ENCODE assay signal across 16 cellular contexts in genomic region chr4:55216871-55217635, GRCh38.
DNase-seq lines count a peak whose midpoint lies in the region; ATAC-seq, FAIRE-seq and TF ChIP-seq lines count a peak whose summit lies in the region.
"Had no signal": no experiment of that assay in that cellular context is flagged by ENCODE, and none has a peak within 500 bp of the region (broad histone marks: within the 10 kb centered on the region; RNA-seq: fewer than 3 reads in every experiment).

No MANE protein-coding gene starts in this region.

- ATAC-seq in right cardiac atrium: no peak
- ATAC-seq in stimulated activated naive CD8-positive, alpha-beta T cell treated with anti-CD3 and anti-CD28 coated beads, Interleukin-15, amount 100 ng/mL, for 72 hours: no peak
- ATAC-seq in Right ventricle myocardium inferior: no peak
- ATAC-seq: activated T-cell treated with anti-CD3 and anti-CD28 coated beads, Interleukin-2, amount 50 U/mL, for 72 hours; lower lobe of right lung had no signal

- peak; percentile 89 for DNase-seq in DMS53 treated with DMSO at 0.1 percent for 48 hours (lab: John Stamatoyannopoulos, UW; ENCODE audit: unreplicated experiment)
- DNase-seq in NCI-H524 (lab: John Stamatoyannopoulos, UW): peak; percentile 89 to 93
- peak; percentile 32 for DNase-seq in choroid plexus epithelial cell (ENCODE audit: low read depth)
- no peak for DNase-seq in right cardiac atrium
- DNase-seq in H54 (ENCODE audit: insufficient read length, low spot score): no peak
- DNase-seq in stimulated activated naive CD8-positive, alpha-beta T cell treated with anti-CD3 and anti-CD28 coated beads, Interleukin-15, amount 100 ng/mL, for 72 hours: no peak
- DNase-seq in Right ventricle myocardium inferior (ENCODE audit: missing footprints): no peak
- DNase-seq: activated T-cell treated with anti-CD3 and anti-CD28 coated beads, Interleukin-2, amount 50 U/mL, for 72 hours; AML-193; DMS79; lower lobe of right lung; occipital lobe; T1000 had no signal

- WGBS in right cardiac atrium: 79% methylated on average over 4 of the region's 4 CpGs

- peaks cover 28% of the 10 kb centered on the region for H3K4me1 Mint-ChIP-seq in nephron
- H3K4me1 Mint-ChIP-seq in stimulated activated naive CD8-positive, alpha-beta T cell treated with anti-CD3 and anti-CD28 coated beads, Interleukin-15, amount 100 ng/mL, for 72 hours: no peaks in the 10 kb centered on the region

- H3K27me3 ChIP-seq in right cardiac atrium (ENCODE audit: control insufficient read depth, insufficient read depth): no peaks in the 10 kb centered on the region
- H3K27me3 ChIP-seq: esophagus muscularis mucosa had no signal

- no peaks in the 10 kb centered on the region for H3K36me3 Mint-ChIP-seq in nephron (ENCODE audit: low read depth)

- TF ChIP-seq CTCF in choroid plexus epithelial cell (conservative IDR thresholded peaks at IDR 0.05; ENCODE audit: low read depth, low read length) (no peak), nephron (IDR thresholded peaks at IDR 0.05; ENCODE audit: unreplicated experiment in 3 of 3) (no peak)

- H3K4me3 ChIP-seq in choroid plexus epithelial cell (ENCODE audit: low read depth, low read length) (no peak overlapping the region), right cardiac atrium (ENCODE audit: low read length) (no peak overlapping the region)
- H3K4me3 ChIP-seq: esophagus muscularis mucosa, lower lobe of right lung, thoracic aorta had no signal

- no peaks in the 10 kb centered on the region for H3K4me1 ChIP-seq in right cardiac atrium (ENCODE audit: control insufficient read depth, insufficient read depth, low read length)
- H3K4me1 ChIP-seq: esophagus muscularis mucosa had no signal

- no peak for TF ChIP-seq POLR2A in H54 (IDR thresholded peaks at IDR 0.05; ENCODE audit: low read depth, low read length)

- FAIRE-seq in H54 (lab: Jason Lieb, UNC): no peak

- intact Hi-C loops in right cardiac atrium (cut with DNase I): no loop called here
- intact Hi-C loops in Right ventricle myocardium inferior (cut with DNase I): no loop called here

- H3K27ac ChIP-seq in right cardiac atrium (ENCODE audit: low read length): no peak overlapping the region
- H3K27ac ChIP-seq: esophagus muscularis mucosa, lower lobe of right lung, thoracic aorta had no signal

- H3K27ac Mint-ChIP-seq in nephron: peak overlapping the region in 2 of 3 experiments; percentile 45 to 55
- H3K27ac Mint-ChIP-seq in stimulated activated naive CD8-positive, alpha-beta T cell treated with anti-CD3 and anti-CD28 coated beads, Interleukin-15, amount 100 ng/mL, for 72 hours: no peak overlapping the region
- H3K27ac Mint-ChIP-seq: activated T-cell treated with anti-CD3 and anti-CD28 coated beads, Interleukin-2, amount 50 U/mL, for 72 hours had no signal

- peaks cover 4% of the 10 kb centered on the region for H3K27me3 Mint-ChIP-seq in nephron (ENCODE audit: low read depth)
- peaks cover 11% of the 10 kb centered on the region for H3K27me3 Mint-ChIP-seq in stimulated activated naive CD8-positive, alpha-beta T cell treated with anti-CD3 and anti-CD28 coated beads, Interleukin-15, amount 100 ng/mL, for 72 hours

- H3K4me3 Mint-ChIP-seq in nephron: no peak overlapping the region
- no peak overlapping the region for H3K4me3 Mint-ChIP-seq in stimulated activated naive CD8-positive, alpha-beta T cell treated with anti-CD3 and anti-CD28 coated beads, Interleukin-15, amount 100 ng/mL, for 72 hours
- H3K4me3 Mint-ChIP-seq: activated T-cell treated with anti-CD3 and anti-CD28 coated beads, Interleukin-2, amount 50 U/mL, for 72 hours had no signal

- H3K9me3 Mint-ChIP-seq in nephron: no peaks in the 10 kb centered on the region
- H3K9me3 Mint-ChIP-seq in stimulated activated naive CD8-positive, alpha-beta T cell treated with anti-CD3 and anti-CD28 coated beads, Interleukin-15, amount 100 ng/mL, for 72 hours: peaks cover 0 to 4% of the 10 kb centered on the region in 2 donors
- H3K9me3 Mint-ChIP-seq: activated T-cell treated with anti-CD3 and anti-CD28 coated beads, Interleukin-2, amount 50 U/mL, for 72 hours had no signal

- no peaks in the 10 kb centered on the region for H3K9me3 ChIP-seq in right cardiac atrium (ENCODE audit: control insufficient read depth, low read length)
- H3K9me3 ChIP-seq: esophagus muscularis mucosa, lower lobe of right lung, thoracic aorta had no signal

Comparison
In these comparisons a context has a peak if more than half of its experiments do, and no peak if none do; other contexts are left out.
1. DNase-seq: peak in DMS53 treated with DMSO at 0.1 percent for 48 hours (single experiment), NCI-H524 (2 of 2) and choroid plexus epithelial cell (single experiment); none in right cardiac atrium (0 of 3), H54 (single experiment), stimulated activated naive CD8-positive, alpha-beta T cell treated with anti-CD3 and anti-CD28 coated beads, Interleukin-15, amount 100 ng/mL, for 72 hours (0 of 2) and Right ventricle myocardium inferior (single experiment).
2. H3K27ac Mint-ChIP-seq: peak in nephron (2 of 3); none in stimulated activated naive CD8-positive, alpha-beta T cell treated with anti-CD3 and anti-CD28 coated beads, Interleukin-15, amount 100 ng/mL, for 72 hours (0 of 2).